ENCODE assay signal across 24 cellular contexts in genomic region chr20:49352821-49353220, GRCh38.
"Had no signal": no experiment of that assay in that cellular context is flagged by ENCODE, and none has a peak within 500 bp of the region (broad histone marks: within the 10 kb centered on the region; RNA-seq: fewer than 3 reads in every experiment).

No MANE protein-coding gene starts in this region.

- H3K4me1 ChIP-seq: breast epithelium had no signal

- H3K27ac Mint-ChIP-seq: activated CD8-positive, alpha-beta T cell treated with anti-CD3 and anti-CD28 coated beads for 36 hours; activated naive CD4-positive, alpha-beta T cell treated with anti-CD3 and anti-CD28 coated beads, Interleukin-2, amount 10 ng/mL, durations not matched to agents 7 days and 5 days; activated naive CD8-positive, alpha-beta T cell treated with anti-CD3 and anti-CD28 coated beads for 36 hours; activated T-cell treated with anti-CD3 and anti-CD28 coated beads, Interleukin-2, amount 50 U/mL, for 72 hours; activated T-helper 2 cell treated with anti-CD3 and anti-CD28 coated beads, Interferon-gamma antibody, Interleukin-2, Interleukin-4, amounts not matched to agents 10 μg/mL and 5 μg/mL and 100 μg/mL, durations not matched to agents 14 hours and 24 hours and 36 hours; T-cell had no signal

- H3K9me3 ChIP-seq: breast epithelium had no signal

- H3K27ac ChIP-seq: breast epithelium, PC-9, SK-N-MC had no signal

- H3K27me3 ChIP-seq: breast epithelium had no signal

- H3K36me3 ChIP-seq: breast epithelium had no signal

- H3K4me3 ChIP-seq: breast epithelium, PC-9, SK-N-MC had no signal

- ATAC-seq: activated CD4-positive, CD25-positive, alpha-beta regulatory T cell treated with anti-CD3 and anti-CD28 coated beads, Interleukin-2, amount 50 U/mL, for 24 hours; activated CD8-positive, alpha-beta T cell treated with anti-CD3 and anti-CD28 coated beads for 36 hours; activated T-cell treated with anti-CD3 and anti-CD28 coated beads, Interleukin-2, amount 50 U/mL, for 72 hours; Right ventricle myocardium inferior; T-cell had no signal

- H3K36me3 Mint-ChIP-seq: activated naive CD4-positive, alpha-beta T cell treated with anti-CD3 and anti-CD28 coated beads, Interleukin-2, amount 10 ng/mL, durations not matched to agents 7 days and 5 days; activated naive CD8-positive, alpha-beta T cell treated with anti-CD3 and anti-CD28 coated beads for 36 hours; T-cell had no signal

- H3K4me3 Mint-ChIP-seq: activated CD8-positive, alpha-beta T cell treated with anti-CD3 and anti-CD28 coated beads for 36 hours; activated naive CD4-positive, alpha-beta T cell treated with anti-CD3 and anti-CD28 coated beads, Interleukin-2, amount 10 ng/mL, durations not matched to agents 7 days and 5 days; activated naive CD8-positive, alpha-beta T cell treated with anti-CD3 and anti-CD28 coated beads for 36 hours; activated T-cell treated with anti-CD3 and anti-CD28 coated beads, Interleukin-2, amount 50 U/mL, for 72 hours; T-cell had no signal

- H3K4me1 Mint-ChIP-seq: activated naive CD4-positive, alpha-beta T cell treated with anti-CD3 and anti-CD28 coated beads, Interleukin-2, amount 10 ng/mL, durations not matched to agents 7 days and 5 days had no signal

- DNase-seq: activated CD4-positive, alpha-beta T cell treated with anti-CD3 and anti-CD28 coated beads for 4 hours; activated CD8-positive, alpha-beta memory T cell treated with anti-CD3 and anti-CD28 coated beads, Interleukin-2, amount 50 U/mL, for 4 hours; activated CD8-positive, alpha-beta T cell treated with anti-CD3 and anti-CD28 coated beads for 36 hours; activated gamma-delta T cell treated with Interleukin-2 at 50 U/mL for 16 hours; activated naive CD4-positive, alpha-beta T cell treated with anti-CD3 and anti-CD28 coated beads, Interleukin-2, amount 10 ng/mL, durations not matched to agents 7 days and 5 days; activated naive CD8-positive, alpha-beta T cell treated with anti-CD3 and anti-CD28 coated beads for 36 hours; activated T-cell treated with anti-CD3 and anti-CD28 coated beads, Interleukin-2, amount 50 U/mL, for 72 hours; central memory CD4-positive, alpha-beta T cell; Kasumi-1; KBM-7; NCI-H1048; NCI-H146; NCI-H187 treated with DMSO at 0.1 percent for 48 hours; NCI-H2081 treated with DMSO at 0.1 percent for 48 hours; NCI-H446; NCI-H524; PC-9; RPMI8226; T-cell had no signal
